Comparison of ENCODE assay signal across 12 cellular contexts in the genomic region with DNA sequence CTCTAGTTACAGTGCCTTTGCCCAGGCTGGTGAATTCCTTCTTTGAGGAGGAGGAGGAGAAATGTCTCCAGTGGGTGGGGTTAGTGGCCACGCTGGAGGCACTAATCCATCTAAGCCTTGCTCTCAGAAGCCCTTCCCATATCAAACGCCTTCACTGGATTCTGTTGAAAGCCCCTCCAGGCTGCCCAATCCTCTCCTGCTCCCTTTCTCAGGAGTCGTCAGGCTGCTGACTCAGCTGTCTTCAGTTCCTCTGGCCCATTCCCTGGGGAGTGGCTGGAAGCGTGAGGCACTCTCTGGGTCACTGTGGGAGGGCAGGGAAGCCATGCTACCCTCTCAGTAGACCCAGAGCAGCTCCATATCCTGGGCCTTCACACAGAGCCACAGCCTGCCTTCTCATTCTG. TPM values are rescaled to one million over a fixed set of nuclear protein-coding genes. Genes with fewer than 3 reads are reported as not detected.
A peak's percentile ranks its signal among the peaks of the same experiment; 100 is the strongest.
DNase-seq lines count a peak whose midpoint lies in the region; ATAC-seq and TF ChIP-seq lines count a peak whose summit lies in the region.
"Had no signal": no experiment of that assay in that cellular context is flagged by ENCODE, and none has a peak within 500 bp of the region (broad histone marks: within the 10 kb centered on the region; RNA-seq: fewer than 3 reads in every experiment).

No MANE protein-coding gene starts in this region.

- no TSS peak for BruUV-seq in MCF 10A (replicated peaks; lab: Mats Ljungman, UMichigan)

- peak overlapping the region; percentile 95 for H3K27ac Mint-ChIP-seq in MCF 10A (ENCODE audit: low read depth, unreplicated experiment)
- H3K27ac Mint-ChIP-seq: memory B cell; stimulated activated naive CD8-positive, alpha-beta T cell treated with anti-CD3 and anti-CD28 coated beads, Interleukin-15, Interleukin-2, amounts not matched to agents 100 ng/mL and 50 ng/mL, for 24 hours had no signal

- no peak for TF ChIP-seq RAD21 in SK-N-SH (IDR thresholded peaks at IDR 0.05; ENCODE audit: low read length)

- no peak for DNase-seq in SK-N-SH
- no peak for DNase-seq in MCF 10A (ENCODE audit: unreplicated experiment)
- peak; percentile 14 for DNase-seq in kidney glomerular epithelial cell (lab: John Stamatoyannopoulos, UW)
- DNase-seq in thyroid gland = no peak
- DNase-seq in activated T-cell treated with anti-CD3 and anti-CD28 coated beads, Interleukin-2, amount 50 U/mL, for 4 hours = no peak
- DNase-seq in KG1 (lab: John Stamatoyannopoulos, UW) = no peak
- DNase-seq: MG63 had no signal

- ATAC-seq in SK-N-SH treated with all-trans-retinoic acid at 6 μM for 48 hours = no peak
- no peak for ATAC-seq in HG03135 (IDR thresholded peaks at IDR 0.05; ENCODE audit: unreplicated experiment)
- ATAC-seq in activated T-cell treated with anti-CD3 and anti-CD28 coated beads, Interleukin-2, amount 50 U/mL, for 4 hours = no peak

- H3K4me1 ChIP-seq in SK-N-SH (ENCODE audit: control insufficient read depth in 1 of 2, insufficient read depth in 2 of 2, low read depth in 1 of 2, low read length in 1 of 2) (peaks cover 27 to 29% of the 10 kb centered on the region in 2 experiments), thyroid gland (peaks cover 26 to 29% of the 10 kb centered on the region in 2 donors)

- CTCF ChIA-PET in SK-N-SH (lab: Yijun Ruan, JAX) = interaction anchor here (0.6 to 7.0 kb wide), 8 partner anchors 8 to 282 kb away, joined by 3 to 30 read pairs (median 4); partner anchors contain the start of genes ABCF3 and EEF1AKMT4
- CTCF ChIA-PET in MCF 10A (lab: Yijun Ruan, JAX) = interaction anchor here (0.7 kb wide), 1 partner anchor 50 kb away, joined by 4 read pairs; no protein-coding TSS in a partner anchor

- peaks cover 50 to 59% of the 10 kb centered on the region in 2 experiments for H3K36me3 ChIP-seq in SK-N-SH (replicated peaks in 1 of 2; ENCODE audit: control insufficient read depth in 1 of 2, insufficient read depth in 2 of 2, low read length in 1 of 2)
- peaks cover 41 to 45% of the 10 kb centered on the region in 2 donors for H3K36me3 ChIP-seq in thyroid gland

- H3K27me3 ChIP-seq in SK-N-SH (ENCODE audit: insufficient read depth) = no peaks in the 10 kb centered on the region
- H3K27me3 ChIP-seq in thyroid gland = no peaks in the 10 kb centered on the region
- H3K27me3 ChIP-seq: MG63 had no signal

- no peaks in the 10 kb centered on the region for H3K9me3 Mint-ChIP-seq in MCF 10A (ENCODE audit: unreplicated experiment)
- H3K9me3 Mint-ChIP-seq in activated T-cell treated with anti-CD3 and anti-CD28 coated beads, Interleukin-2, amount 50 U/mL, for 4 hours = no peaks in the 10 kb centered on the region
- H3K9me3 Mint-ChIP-seq: memory B cell; stimulated activated naive CD8-positive, alpha-beta T cell treated with anti-CD3 and anti-CD28 coated beads, Interleukin-15, Interleukin-2, amounts not matched to agents 100 ng/mL and 50 ng/mL, for 24 hours had no signal

- peaks cover 37% of the 10 kb centered on the region for H3F3A ChIP-seq in SK-N-SH (replicated peaks; ENCODE audit: insufficient read depth)

- intact Hi-C loops in MCF 10A (cut with micrococcal nuclease) = no loop called here
- intact Hi-C loops in thyroid gland (cut with DNase I) = loop anchor here (5.0 kb wide), 1 partner anchor 125 kb away; no protein-coding TSS in a partner anchor

- H3K27ac ChIP-seq in SK-N-SH (ENCODE audit: low read depth in 2 of 2, low read length in 1 of 2) = peak overlapping the region; percentile 84 to 86
- peak overlapping the region in 2 of 3 donors; percentile 64 to 91 for H3K27ac ChIP-seq in thyroid gland
- H3K27ac ChIP-seq: 22Rv1 had no signal

- no peak for TF ChIP-seq EP300 in SK-N-SH (IDR thresholded peaks at IDR 0.05; ENCODE audit: borderline replicate concordance in 1 of 2, low read depth in 1 of 2, low read length in 1 of 2)

- H3K4me3 ChIP-seq in SK-N-SH (ENCODE audit: low read depth in 2 of 2, low read length in 1 of 2) (peak overlapping the region; percentile 93 to 96; a peak in 3 of 4 replicates), thyroid gland (replicated peaks in 1 of 3) (peak overlapping the region in 1 of 3 donors; percentile 87)

- no peak for TF ChIP-seq POLR2A in thyroid gland (IDR thresholded peaks at IDR 0.05)

- no peaks in the 10 kb centered on the region for H3K27me3 Mint-ChIP-seq in MCF 10A (ENCODE audit: insufficient read depth, unreplicated experiment)
- no peaks in the 10 kb centered on the region for H3K27me3 Mint-ChIP-seq in activated T-cell treated with anti-CD3 and anti-CD28 coated beads, Interleukin-2, amount 50 U/mL, for 4 hours (ENCODE audit: low read depth)
- H3K27me3 Mint-ChIP-seq: memory B cell; stimulated activated naive CD8-positive, alpha-beta T cell treated with anti-CD3 and anti-CD28 coated beads, Interleukin-15, Interleukin-2, amounts not matched to agents 100 ng/mL and 50 ng/mL, for 24 hours had no signal

- peaks cover 28% of the 10 kb centered on the region for H4K20me1 ChIP-seq in SK-N-SH (ENCODE audit: insufficient read depth)

- no peak overlapping the region for H3K4me3 Mint-ChIP-seq in MCF 10A (ENCODE audit: unreplicated experiment)
- no peak overlapping the region for H3K4me3 Mint-ChIP-seq in activated T-cell treated with anti-CD3 and anti-CD28 coated beads, Interleukin-2, amount 50 U/mL, for 4 hours
- H3K4me3 Mint-ChIP-seq: memory B cell had no signal

- peak overlapping the region; percentile 89 for H3K4me2 ChIP-seq in SK-N-SH

- TF ChIP-seq CTCF in SK-N-SH (IDR thresholded peaks at IDR 0.05) (no peak), MCF 10A (IDR thresholded peaks at IDR 0.05; ENCODE audit: unreplicated experiment) (no peak), thyroid gland (IDR thresholded peaks at IDR 0.05) (no peak)

- no peaks in the 10 kb centered on the region for H3K9me3 ChIP-seq in SK-N-SH
- H3K9me3 ChIP-seq in thyroid gland = no peaks in the 10 kb centered on the region
- H3K9me3 ChIP-seq: MG63 had no signal

- H2AFZ ChIP-seq in SK-N-SH (ENCODE audit: low read depth) = no peak overlapping the region

- POLR2A ChIA-PET in SK-N-SH (lab: Yijun Ruan, JAX) = interaction anchor here (0.6 to 1.6 kb wide), 3 partner anchors 9 to 92 kb away, joined by 3 to 6 read pairs (median 4); partner anchors contain the start of genes ABCF3 and EEF1AKMT4
- POLR2A ChIA-PET in MCF 10A (lab: Yijun Ruan, JAX) = interaction anchor here (0.5 to 4.3 kb wide), 7 partner anchors 9 to 805 kb away, joined by 3 to 31 read pairs (median 4); partner anchors contain the start of genes ABCF3, EEF1AKMT4 and EIF2B5

- peaks cover 56% of the 10 kb centered on the region for H3K79me2 ChIP-seq in SK-N-SH (ENCODE audit: insufficient read depth)

- H3K36me3 Mint-ChIP-seq in MCF 10A (ENCODE audit: insufficient read depth, unreplicated experiment) = peaks cover 44% of the 10 kb centered on the region
- H3K36me3 Mint-ChIP-seq in activated T-cell treated with anti-CD3 and anti-CD28 coated beads, Interleukin-2, amount 50 U/mL, for 4 hours (ENCODE audit: insufficient read depth) = peaks cover 37% of the 10 kb centered on the region

- H3K9me2 ChIP-seq in SK-N-SH = no peaks in the 10 kb centered on the region

- 48% methylated on average over 2 of the region's 4 CpGs for WGBS in SK-N-SH (ENCODE audit: low lambda C conversion rate)
- 73 to 78% methylated on average over 4 of the region's 4 CpGs for WGBS in thyroid gland, 2 donors

- H3K4me1 Mint-ChIP-seq in MCF 10A (ENCODE audit: insufficient read depth, unreplicated experiment) = peaks cover 16% of the 10 kb centered on the region
- peaks cover 34% of the 10 kb centered on the region for H3K4me1 Mint-ChIP-seq in activated T-cell treated with anti-CD3 and anti-CD28 coated beads, Interleukin-2, amount 50 U/mL, for 4 hours (ENCODE audit: low read depth)

- peak overlapping the region; percentile 77; the same call in 1 of the 2 replicates for H3K9ac ChIP-seq in SK-N-SH

TF ChIP-seq in SK-N-SH, 30 proteins besides CTCF, POLR2A, EP300 and RAD21 (continues in another document):
- TF ChIP-seq RXRA (IDR thresholded peaks at IDR 0.05; ENCODE audit: borderline replicate concordance, low read depth) = no peak
- no peak for TF ChIP-seq TCF12 (IDR thresholded peaks at IDR 0.05)

TF ChIP-seq in SK-N-SH treated with all-trans-retinoic acid at 6 μM for 48 hours, 23 proteins besides CTCF, POLR2A, EP300 and RAD21 (continues in another document):
- no peak for TF ChIP-seq TCF4 (CRISPR knock-in tag; IDR thresholded peaks at IDR 0.05; ENCODE audit: borderline replicate concordance)
- TF ChIP-seq ISL1 (CRISPR knock-in tag; IDR thresholded peaks at IDR 0.05) = no peak

RNA-seq across cellular contexts. Expression of gene AP2M1, which starts 2.7 kb away (rescaled TPM):
- 645 and 759 TPM in 2 replicates for polyA plus RNA-seq in SK-N-SH (2012; rRNA removed)
- polyA plus RNA-seq in SK-N-SH (2012; cell fraction: cytosol; rRNA removed) = 537 and 665 TPM in 2 replicates
- polyA plus RNA-seq in SK-N-SH (2012; cell fraction: nucleus; rRNA removed) = 480 and 683 TPM in 2 replicates
- total RNA-seq in MCF 10A (2022) (280 and 301 TPM in 2 replicates), thyroid gland (100 to 1,000 TPM; 180 to 302 (median 212) TPM)
- total RNA-seq in activated T-cell treated with anti-CD3 and anti-CD28 coated beads, Interleukin-2, amount 50 U/mL, for 4 hours = 100 to 1,000 TPM; 242 to 255 (median 251) TPM

RNA-seq across cellular contexts. Expression of gene ABCF3, which starts 8.7 kb away (rescaled TPM):
- polyA plus RNA-seq in SK-N-SH (2012; rRNA removed) = 55.6 and 59.2 TPM in 2 replicates
- polyA plus RNA-seq in SK-N-SH (2012; cell fraction: cytosol; rRNA removed) = 23.3 and 30.6 TPM in 2 replicates
- 148 and 153 TPM in 2 replicates for polyA plus RNA-seq in SK-N-SH (2012; cell fraction: nucleus; rRNA removed)
- total RNA-seq in MCF 10A (2022) = 62.7 and 73.9 TPM in 2 replicates
- 10 to 100 TPM; 51.1 to 83.4 (median 72.6) TPM for total RNA-seq in thyroid gland
- total RNA-seq in activated T-cell treated with anti-CD3 and anti-CD28 coated beads, Interleukin-2, amount 50 U/mL, for 4 hours = 10 to 100 TPM; 79.7 to 91.2 (median 84.4) TPM

RNA-seq across cellular contexts. Expression of gene DVL3, which starts 22.2 kb away (rescaled TPM):
- 29.6 and 30.1 TPM in 2 replicates for polyA plus RNA-seq in SK-N-SH (2012; rRNA removed)
- polyA plus RNA-seq in SK-N-SH (2012; cell fraction: cytosol; rRNA removed) = 16.3 and 19.3 TPM in 2 replicates
- 117 and 125 TPM in 2 replicates for polyA plus RNA-seq in SK-N-SH (2012; cell fraction: nucleus; rRNA removed)
- total RNA-seq in MCF 10A (2022) (73.4 and 74.5 TPM in 2 replicates), thyroid gland (100 to 1,000 TPM in 1 of 4 donors, 10 to 100 TPM in 3; 48.2 to 137 (median 65.3) TPM)
- 10 to 100 TPM; 38.7 to 46.4 (median 40.3) TPM for total RNA-seq in activated T-cell treated with anti-CD3 and anti-CD28 coated beads, Interleukin-2, amount 50 U/mL, for 4 hours

RNA-seq across cellular contexts. Expression of gene EIF2B5, which starts 42.2 kb away (rescaled TPM):
- 46.8 and 61.5 TPM in 2 replicates for polyA plus RNA-seq in SK-N-SH (2012; rRNA removed)
- polyA plus RNA-seq in SK-N-SH (2012; cell fraction: cytosol; rRNA removed) = 36.1 and 42.9 TPM in 2 replicates
- polyA plus RNA-seq in SK-N-SH (2012; cell fraction: nucleus; rRNA removed) = 113 and 133 TPM in 2 replicates
- 33.8 and 36.1 TPM in 2 replicates for total RNA-seq in MCF 10A (2022)
- 10 to 100 TPM; 27.9 to 46.5 (median 42.2) TPM for total RNA-seq in thyroid gland
- 10 to 100 TPM; 91.7 to 94.5 (median 92.6) TPM for total RNA-seq in activated T-cell treated with anti-CD3 and anti-CD28 coated beads, Interleukin-2, amount 50 U/mL, for 4 hours

RNA-seq across cellular contexts. Expression of gene VWA5B2, which starts 52.1 kb away (rescaled TPM):
- polyA plus RNA-seq in SK-N-SH (2012; rRNA removed) = 0.08 and 0.19 TPM in 2 replicates
- 0.05 and 0.20 TPM in 2 replicates for polyA plus RNA-seq in SK-N-SH (2012; cell fraction: cytosol; rRNA removed)
- 0.98 and 1.8 TPM in 2 replicates for polyA plus RNA-seq in SK-N-SH (2012; cell fraction: nucleus; rRNA removed)
- total RNA-seq in MCF 10A (2022) (not detected in 2 replicates), thyroid gland (under 1 TPM in 3 of 4 donors, not detected in 1; 0.42 to 0.88 (median 0.45) TPM)
- under 1 TPM in 1 of 3 donors, not detected in 2; 0.16 TPM for total RNA-seq in activated T-cell treated with anti-CD3 and anti-CD28 coated beads, Interleukin-2, amount 50 U/mL, for 4 hours
